In genomic region chr5:113771483-113771882, GRCh38 we compare ENCODE assay signal across 20 cellular contexts.
DNase-seq lines count a peak whose midpoint lies in the region; ATAC-seq and TF ChIP-seq lines count a peak whose summit lies in the region.
"Had no signal": no experiment of that assay in that cellular context is flagged by ENCODE, and none has a peak within 500 bp of the region (broad histone marks: within the 10 kb centered on the region; RNA-seq: fewer than 3 reads in every experiment).

No MANE protein-coding gene starts in this region.

- H3K36me3 ChIP-seq in colonic mucosa: no peaks in the 10 kb centered on the region
- H3K36me3 ChIP-seq in aorta (ENCODE audit: control insufficient read depth in 1 of 2, insufficient read depth in 2 of 2, low read length in 1 of 2): no peaks in the 10 kb centered on the region
- H3K36me3 ChIP-seq: breast epithelium, Peyer's patch, prostate gland had no signal

- peak; percentile 91 for ATAC-seq in GM18520 (IDR thresholded peaks at IDR 0.05; ENCODE audit: unreplicated experiment)
- peak; percentile 42 for ATAC-seq in GM19468 (IDR thresholded peaks at IDR 0.05; ENCODE audit: extremely low read depth, unreplicated experiment)
- ATAC-seq in HG02885 (IDR thresholded peaks at IDR 0.05; ENCODE audit: poor library complexity, unreplicated experiment): peak; percentile 79
- peak; percentile 83 for ATAC-seq in HG03565 (IDR thresholded peaks at IDR 0.05; ENCODE audit: unreplicated experiment)
- no peak for ATAC-seq in aorta (ENCODE audit: low FRiP score)

- no peaks in the 10 kb centered on the region for H3K27me3 ChIP-seq in colonic mucosa
- H3K27me3 ChIP-seq in aorta (ENCODE audit: control insufficient read depth in 1 of 2, insufficient read depth in 2 of 2, low read length in 1 of 2): peaks cover 0 to 2% of the 10 kb centered on the region in 2 donors
- H3K27me3 ChIP-seq: breast epithelium, Peyer's patch, testis had no signal

- H3K9ac ChIP-seq in colonic mucosa (ENCODE audit: low read depth in 2 of 2, low read length in 2 of 2): no peak overlapping the region

- no peak for TF ChIP-seq CTCF in colonic mucosa (IDR thresholded peaks at IDR 0.05)

- no peak for DNase-seq in NCI-H526 treated with DMSO at 0.1 percent for 48 hours (lab: John Stamatoyannopoulos, UW)
- no peak for DNase-seq in medulla oblongata (ENCODE audit: extremely low spot score)
- DNase-seq in colonic mucosa: no peak
- no peak for DNase-seq in aorta
- DNase-seq: activated CD4-positive, alpha-beta memory T cell treated with anti-CD3 and anti-CD28 coated beads, Interleukin-2, amount 10 ng/mL, durations not matched to agents 7 days and 5 days; COR-L47; HFFc6; hippocampal formation; kidney glomerular epithelial cell; MV-4-11; NCI-H69; Peyer's patch; testis had no signal

- no peak overlapping the region for H3K27ac ChIP-seq in colonic mucosa
- H3K27ac ChIP-seq in aorta (ENCODE audit: low read depth in 1 of 2, low read length in 2 of 2): no peak overlapping the region
- H3K27ac ChIP-seq: breast epithelium, Peyer's patch, prostate gland, testis had no signal

- H3K4me3 ChIP-seq in colonic mucosa: no peak overlapping the region
- no peak overlapping the region for H3K4me3 ChIP-seq in aorta (ENCODE audit: low read length in 2 of 2)
- H3K4me3 ChIP-seq: breast epithelium, Peyer's patch, prostate gland, smooth muscle cell, testis had no signal

- intact Hi-C loops in colonic mucosa (cut with DNase I): no loop called here
- intact Hi-C loops in aorta (cut with DNase I): no loop called here

- H3K4me1 ChIP-seq in colonic mucosa: no peaks in the 10 kb centered on the region
- H3K4me1 ChIP-seq in aorta (ENCODE audit: control insufficient read depth in 1 of 2, insufficient read depth in 2 of 2, low read length in 2 of 2): no peaks in the 10 kb centered on the region
- H3K4me1 ChIP-seq: breast epithelium, Peyer's patch, prostate gland, testis had no signal

- WGBS in aorta, 2 donors: 64 to 66% methylated on average over 2 of the region's 2 CpGs

- H3K9me3 ChIP-seq in colonic mucosa (no peaks in the 10 kb centered on the region), aorta (ENCODE audit: control insufficient read depth, low read length) (peaks cover 5% of the 10 kb centered on the region)
- H3K9me3 ChIP-seq: prostate gland, testis had no signal
